Comparison of ENCODE assay signal across 7 cellular contexts in the genomic region with DNA sequence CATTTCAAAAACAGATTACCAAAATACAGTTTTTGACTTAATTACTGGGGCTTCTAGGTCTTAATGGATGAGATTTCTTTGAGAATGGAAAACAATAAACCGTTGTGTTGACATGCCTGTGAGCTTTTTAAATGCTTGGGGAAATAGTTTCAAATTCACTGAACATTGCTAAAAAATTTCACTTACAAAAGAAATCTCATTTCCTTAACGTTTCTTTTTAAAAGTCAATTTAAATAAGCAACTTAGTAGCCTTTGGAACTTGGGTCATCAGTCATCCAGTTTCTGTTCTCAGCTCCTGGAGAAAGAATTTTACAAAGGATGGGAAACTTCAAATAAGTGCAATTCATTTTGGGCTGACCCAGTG. TPM values are rescaled to one million over a fixed set of nuclear protein-coding genes. Genes with fewer than 3 reads are reported as not detected.
DNase-seq lines count a peak whose midpoint lies in the region; ATAC-seq and TF ChIP-seq lines count a peak whose summit lies in the region.

No MANE protein-coding gene starts in this region.

- ATAC-seq in activated naive CD4-positive, alpha-beta T cell treated with anti-CD3 and anti-CD28 coated beads, Interleukin-2, amount 50 U/mL, for 72 hours, result no peak
- ATAC-seq in stimulated activated naive CD8-positive, alpha-beta T cell treated with anti-CD3 and anti-CD28 coated beads, Interleukin-15, amount 100 ng/mL, for 72 hours, result no peak
- no peak for ATAC-seq in GM21723 (IDR thresholded peaks at IDR 0.05; ENCODE audit: unreplicated experiment)

- H3K27me3 ChIP-seq in HL-60 (ENCODE audit: insufficient read depth, poor library complexity, severe bottlenecking), result no peaks in the 10 kb centered on the region

- H3K27ac Mint-ChIP-seq in activated naive CD4-positive, alpha-beta T cell treated with anti-CD3 and anti-CD28 coated beads, Interleukin-2, amount 50 U/mL, for 72 hours, result peak overlapping the region; percentile 98 to 100
- peak overlapping the region; percentile 99 for H3K27ac Mint-ChIP-seq in stimulated activated naive CD8-positive, alpha-beta T cell treated with anti-CD3 and anti-CD28 coated beads, Interleukin-15, amount 100 ng/mL, for 72 hours

- peak overlapping the region; percentile 88 to 95 for H3K4me3 Mint-ChIP-seq in stimulated activated naive CD8-positive, alpha-beta T cell treated with anti-CD3 and anti-CD28 coated beads, Interleukin-15, amount 100 ng/mL, for 72 hours

- H3K9me3 Mint-ChIP-seq in activated naive CD4-positive, alpha-beta T cell treated with anti-CD3 and anti-CD28 coated beads, Interleukin-2, amount 50 U/mL, for 72 hours, result no peaks in the 10 kb centered on the region
- H3K9me3 Mint-ChIP-seq in stimulated activated naive CD8-positive, alpha-beta T cell treated with anti-CD3 and anti-CD28 coated beads, Interleukin-15, amount 100 ng/mL, for 72 hours, result no peaks in the 10 kb centered on the region

- H3K4me1 Mint-ChIP-seq in stimulated activated naive CD8-positive, alpha-beta T cell treated with anti-CD3 and anti-CD28 coated beads, Interleukin-15, amount 100 ng/mL, for 72 hours, result peaks cover 71% of the 10 kb centered on the region

- no peaks in the 10 kb centered on the region for H3K27me3 Mint-ChIP-seq in stimulated activated naive CD8-positive, alpha-beta T cell treated with anti-CD3 and anti-CD28 coated beads, Interleukin-15, amount 100 ng/mL, for 72 hours

- peaks cover 54 to 69% of the 10 kb centered on the region in 2 donors for H3K36me3 Mint-ChIP-seq in activated naive CD4-positive, alpha-beta T cell treated with anti-CD3 and anti-CD28 coated beads, Interleukin-2, amount 50 U/mL, for 72 hours

- peaks cover 2% of the 10 kb centered on the region for H3K9me3 ChIP-seq in iPS-18c (ENCODE audit: control insufficient read depth, insufficient read depth, low read length)

- DNase-seq in HL-60 (ENCODE audit: low read depth in 1 of 2, low spot score in 1 of 2) (no peak), NCI-H1092 (lab: John Stamatoyannopoulos, UW) (no peak), OCI-M2 (lab: John Stamatoyannopoulos, UW; ENCODE audit: unreplicated experiment) (no peak)
- no peak for DNase-seq in activated naive CD4-positive, alpha-beta T cell treated with anti-CD3 and anti-CD28 coated beads, Interleukin-2, amount 50 U/mL, for 72 hours (ENCODE audit: low spot score in 2 of 2)
- DNase-seq in stimulated activated naive CD8-positive, alpha-beta T cell treated with anti-CD3 and anti-CD28 coated beads, Interleukin-15, amount 100 ng/mL, for 72 hours, result no peak

- peak overlapping the region; percentile 99 for H3K27ac ChIP-seq in HL-60 (replicated peaks)

- no peak overlapping the region for H3K4me3 ChIP-seq in HL-60 (replicated peaks; ENCODE audit: insufficient read depth, low read length)
- H3K4me3 ChIP-seq in iPS-18c (ENCODE audit: insufficient read depth, low read depth, low read length), result peak overlapping the region; percentile 89; the same call in 1 of the 2 replicates

- TF ChIP-seq CTCF in HL-60 (IDR thresholded peaks at IDR 0.05; ENCODE audit: insufficient read depth, low read length), result no peak

RNA-seq across cellular contexts. Expression of a gene that starts 4.4 kb away (rescaled TPM):
- 100 to 1,000 TPM in 1 of 2 donors, 10 to 100 TPM in 1; 49.8 to 112 TPM for total RNA-seq in activated naive CD4-positive, alpha-beta T cell treated with anti-CD3 and anti-CD28 coated beads, Interleukin-2, amount 50 U/mL, for 72 hours

RNA-seq across cellular contexts. Expression of a gene that starts 21.5 kb away (rescaled TPM):
- 100 to 1,000 TPM; 121 to 178 TPM for total RNA-seq in activated naive CD4-positive, alpha-beta T cell treated with anti-CD3 and anti-CD28 coated beads, Interleukin-2, amount 50 U/mL, for 72 hours
